1 cellular context compared by ENCODE assay signal in genomic region chr12:40011775-40012129, GRCh38.
TF ChIP-seq lines count a peak whose summit lies in the region.

No MANE protein-coding gene starts in this region.

TF ChIP-seq in A549, 52 proteins besides CTCF, POLR2A, EP300 and RAD21 (continued from another document):
- TF ChIP-seq REST (IDR thresholded peaks at IDR 0.05) (no peak), FOXS1 (CRISPR knock-in tag; IDR thresholded peaks at IDR 0.05) (no peak), POLR2AphosphoS2 (conservative IDR thresholded peaks at IDR 0.05; ENCODE audit: low read length) (no peak), SMC3 (IDR thresholded peaks at IDR 0.05) (no peak), BHLHE40 (IDR thresholded peaks at IDR 0.05; ENCODE audit: low read depth, low read length) (no peak)
TF ChIP-seq in A549: peak in this region for 0.
